In genomic region chr2:234840336-234840735, GRCh38 we compare ENCODE assay signal across 8 cellular contexts.
DNase-seq lines count a peak whose midpoint lies in the region; ATAC-seq and TF ChIP-seq lines count a peak whose summit lies in the region.

No MANE protein-coding gene starts in this region.

- no peak overlapping the region for H3K27ac Mint-ChIP-seq in activated CD4-positive, alpha-beta T cell treated with anti-CD3 and anti-CD28 coated beads, Interleukin-2, amount 10 ng/mL, durations not matched to agents 7 days and 5 days
- H3K27ac Mint-ChIP-seq in natural killer cell treated with Interleukin-12 subunit alpha and Interleukin-12 subunit beta and Interleukin-15 and Interleukin-18, amount 100 ng/mL, for 72 hours = no peak overlapping the region

- no peaks in the 10 kb centered on the region for H3K36me3 Mint-ChIP-seq in activated CD4-positive, alpha-beta T cell treated with anti-CD3 and anti-CD28 coated beads, Interleukin-2, amount 10 ng/mL, durations not matched to agents 7 days and 5 days (ENCODE audit: low read depth)
- no peaks in the 10 kb centered on the region for H3K36me3 Mint-ChIP-seq in natural killer cell treated with Interleukin-12 subunit alpha and Interleukin-12 subunit beta and Interleukin-15 and Interleukin-18, amount 100 ng/mL, for 72 hours

- H3K79me1 ChIP-seq in trophoblast cell (ENCODE audit: low read length) = peaks cover 12% of the 10 kb centered on the region

- H3K23ac ChIP-seq in trophoblast cell (ENCODE audit: low read length) = no peak overlapping the region

- H2AFZ ChIP-seq in trophoblast cell (ENCODE audit: insufficient read depth, low read length, poor library complexity) = no peak overlapping the region

- H3K9ac ChIP-seq in SK-N-MC (ENCODE audit: insufficient read length) (no peak overlapping the region), trophoblast cell (ENCODE audit: low read length) (no peak overlapping the region)

- POLR2A ChIA-PET in activated CD4-positive, alpha-beta T cell treated with anti-CD3 and anti-CD28 coated beads, Interleukin-2, amount 10 ng/mL, durations not matched to agents 7 days and 5 days (lab: Charles Lee) = interaction anchor here (0.6 kb wide), 1 partner anchor 85 kb away, joined by 3 read pairs; no protein-coding TSS in a partner anchor

- H4K12ac ChIP-seq in trophoblast cell (ENCODE audit: low read depth, low read length) = no peak overlapping the region

- H3K4me1 ChIP-seq in trophoblast cell (ENCODE audit: control insufficient read depth in 1 of 2, insufficient read depth in 2 of 2, low read length in 2 of 2) = peaks cover 12 to 18% of the 10 kb centered on the region in 2 experiments

- no peak overlapping the region for H4K8ac ChIP-seq in trophoblast cell (ENCODE audit: low read depth, low read length)

- peak overlapping the region; percentile 87 for H4K91ac ChIP-seq in trophoblast cell (ENCODE audit: low read depth, low read length)

- peaks cover 2% of the 10 kb centered on the region for H3K27me3 Mint-ChIP-seq in activated CD4-positive, alpha-beta T cell treated with anti-CD3 and anti-CD28 coated beads, Interleukin-2, amount 10 ng/mL, durations not matched to agents 7 days and 5 days
- H3K27me3 Mint-ChIP-seq in natural killer cell treated with Interleukin-12 subunit alpha and Interleukin-12 subunit beta and Interleukin-15 and Interleukin-18, amount 100 ng/mL, for 72 hours = peaks cover 7 to 9% of the 10 kb centered on the region in 2 donors

- no peak overlapping the region for H2BK120ac ChIP-seq in trophoblast cell (ENCODE audit: insufficient read depth, low read length, poor library complexity)

- WGBS in trophoblast cell (ENCODE audit: extremely low coverage, insufficient coverage, insufficient read length) = no CpG with 5 or more reads among the region's 5 CpGs

- intact Hi-C loops in Right ventricle myocardium inferior (cut with DNase I) = no loop called here

- H3K14ac ChIP-seq in trophoblast cell (ENCODE audit: low read length) = no peak overlapping the region

- H3K27ac ChIP-seq in SK-N-MC (peak overlapping the region; percentile 55; the same call in 1 of the 2 replicates), trophoblast cell (ENCODE audit: low read depth, low read length) (peak overlapping the region; percentile 72)

- no peaks in the 10 kb centered on the region for H3K79me2 ChIP-seq in trophoblast cell (ENCODE audit: control insufficient read depth, insufficient read depth, low read length, poor library complexity)

- H3K9me3 ChIP-seq in SK-N-MC (ENCODE audit: low read depth, low read length) = no peaks in the 10 kb centered on the region
- H3K9me3 ChIP-seq in trophoblast cell (ENCODE audit: insufficient read depth, low read depth, low read length) = no peaks in the 10 kb centered on the region

- no peaks in the 10 kb centered on the region for H3K27me3 ChIP-seq in trophoblast cell (ENCODE audit: insufficient read depth, low read length)

- no peak overlapping the region for H3K4me3 Mint-ChIP-seq in activated CD4-positive, alpha-beta T cell treated with anti-CD3 and anti-CD28 coated beads, Interleukin-2, amount 10 ng/mL, durations not matched to agents 7 days and 5 days
- no peak overlapping the region for H3K4me3 Mint-ChIP-seq in natural killer cell treated with Interleukin-12 subunit alpha and Interleukin-12 subunit beta and Interleukin-15 and Interleukin-18, amount 100 ng/mL, for 72 hours

- no peak overlapping the region for H3K18ac ChIP-seq in trophoblast cell (ENCODE audit: low read length)

- H3K36me3 ChIP-seq in SK-N-MC (ENCODE audit: insufficient read depth, low read length) (no peaks in the 10 kb centered on the region), trophoblast cell (ENCODE audit: control insufficient read depth in 1 of 2, insufficient read depth in 2 of 2, low read length in 2 of 2) (no peaks in the 10 kb centered on the region)

- peak; percentile 54 for ATAC-seq in Right ventricle myocardium inferior
- ATAC-seq in natural killer cell treated with Interleukin-12 subunit alpha and Interleukin-12 subunit beta and Interleukin-15 and Interleukin-18, amount 100 ng/mL, for 72 hours = no peak

- no peaks in the 10 kb centered on the region for H3K9me3 Mint-ChIP-seq in activated CD4-positive, alpha-beta T cell treated with anti-CD3 and anti-CD28 coated beads, Interleukin-2, amount 10 ng/mL, durations not matched to agents 7 days and 5 days
- no peaks in the 10 kb centered on the region for H3K9me3 Mint-ChIP-seq in natural killer cell treated with Interleukin-12 subunit alpha and Interleukin-12 subunit beta and Interleukin-15 and Interleukin-18, amount 100 ng/mL, for 72 hours

- H3K4ac ChIP-seq in trophoblast cell (ENCODE audit: low read depth, low read length) = no peak overlapping the region

- no peak overlapping the region for H3K4me2 ChIP-seq in trophoblast cell (ENCODE audit: low read length)

- H2BK12ac ChIP-seq in trophoblast cell (ENCODE audit: low read length) = no peak overlapping the region

- no peak overlapping the region for H2AK5ac ChIP-seq in trophoblast cell (ENCODE audit: low read length)

- TF ChIP-seq POLR2A in erythroblast (IDR thresholded peaks at IDR 0.05; ENCODE audit: low read length) = no peak

- H3K4me1 Mint-ChIP-seq in activated CD4-positive, alpha-beta T cell treated with anti-CD3 and anti-CD28 coated beads, Interleukin-2, amount 10 ng/mL, durations not matched to agents 7 days and 5 days = no peaks in the 10 kb centered on the region
- no peaks in the 10 kb centered on the region for H3K4me1 Mint-ChIP-seq in natural killer cell treated with Interleukin-12 subunit alpha and Interleukin-12 subunit beta and Interleukin-15 and Interleukin-18, amount 100 ng/mL, for 72 hours (ENCODE audit: low read depth in 2 of 2)

- CTCF ChIA-PET in activated CD4-positive, alpha-beta T cell treated with anti-CD3 and anti-CD28 coated beads, Interleukin-2, amount 10 ng/mL, durations not matched to agents 7 days and 5 days (lab: Charles Lee) = no interaction called here

- H3K4me3 ChIP-seq in SK-N-MC (0 out of 2 replicates have a peak overlapping the region, but pooled peaks have one; percentile 6), trophoblast cell (ENCODE audit: low read depth, low read length) (no peak overlapping the region)

- peak; percentile 88 for DNase-seq in GM03348 (ENCODE audit: low spot score)
- DNase-seq in SK-N-MC (ENCODE audit: low read depth, low spot score) = peak; percentile 40
- DNase-seq in Right ventricle myocardium inferior (ENCODE audit: missing footprints) = no peak
- peak; percentile 64 to 93 for DNase-seq in trophoblast cell
- no peak for DNase-seq in erythroblast (lab: John Stamatoyannopoulos, UW)
- DNase-seq in activated CD4-positive, alpha-beta T cell treated with anti-CD3 and anti-CD28 coated beads, Interleukin-2, amount 10 ng/mL, durations not matched to agents 7 days and 5 days = no peak
- no peak for DNase-seq in NCI-H2196 (lab: John Stamatoyannopoulos, UW; ENCODE audit: unreplicated experiment)
- no peak for DNase-seq in natural killer cell treated with Interleukin-12 subunit alpha and Interleukin-12 subunit beta and Interleukin-15 and Interleukin-18, amount 100 ng/mL, for 72 hours (ENCODE audit: low spot score)

- no peak overlapping the region for H2BK5ac ChIP-seq in trophoblast cell (ENCODE audit: low read depth, low read length, poor library complexity)

Comparison
In these comparisons a context has a peak if more than half of its experiments do, and no peak if none do; other contexts are left out.
1. DNase-seq: peak in GM03348 (single experiment), SK-N-MC (single experiment) and trophoblast cell (2 of 2); none in Right ventricle myocardium inferior (single experiment), erythroblast (0 of 2), activated CD4-positive, alpha-beta T cell treated with anti-CD3 and anti-CD28 coated beads, Interleukin-2, amount 10 ng/mL, durations not matched to agents 7 days and 5 days (single experiment), NCI-H2196 (single experiment) and natural killer cell treated with Interleukin-12 subunit alpha and Interleukin-12 subunit beta and Interleukin-15 and Interleukin-18, amount 100 ng/mL, for 72 hours (single experiment).